9 cellular contexts compared by ENCODE assay signal in genomic region chr5:77211691-77212047, GRCh38. TPM values are rescaled to one million over a fixed set of nuclear protein-coding genes. Genes with fewer than 3 reads are reported as not detected.
DNase-seq lines count a peak whose midpoint lies in the region; ATAC-seq lines count a peak whose summit lies in the region.
"Had no signal": no experiment of that assay in that cellular context is flagged by ENCODE, and none has a peak within 500 bp of the region (broad histone marks: within the 10 kb centered on the region; RNA-seq: fewer than 3 reads in every experiment).

No MANE protein-coding gene starts in this region.

- peaks cover 60% of the 10 kb centered on the region for H3K27me3 Mint-ChIP-seq in activated T-helper 1 cell treated with anti-CD3 and anti-CD28 coated beads, Interleukin-12 subunit alpha, Interleukin-12 subunit beta, Interleukin-2, Interleukin-4 antibody, amounts not matched to agents 30 ng/mL and 10 ng/mL and 1 ng/mL, durations not matched to agents 14 hours and 24 hours and 36 hours (ENCODE audit: insufficient read depth)

- DNase-seq in NCI-H146 (lab: John Stamatoyannopoulos, UW) (peak; percentile 23), NCI-H146 treated with DMSO at 0.1 percent for 48 hours (lab: John Stamatoyannopoulos, UW; ENCODE audit: unreplicated experiment) (no peak), hippocampal formation (lab: John Stamatoyannopoulos, UW) (peak; percentile 25 to 33)
- no peak for DNase-seq in activated T-helper 1 cell treated with anti-CD3 and anti-CD28 coated beads, Interleukin-12 subunit alpha, Interleukin-12 subunit beta, Interleukin-2, Interleukin-4 antibody, amounts not matched to agents 30 ng/mL and 10 ng/mL and 1 ng/mL, durations not matched to agents 14 hours and 24 hours and 36 hours (ENCODE audit: low spot score)
- DNase-seq in stimulated activated effector memory CD8-positive, alpha-beta T cell treated with anti-CD3 and anti-CD28 coated beads, Interleukin-12 subunit alpha, Interleukin-12 subunit beta, amount 100 ng/mL, for 72 hours (ENCODE audit: low spot score in 2 of 2) = no peak
- no peak for DNase-seq in NK-92 treated with Interleukin-12 subunit alpha and Interleukin-12 subunit beta, amount 100 ng/mL, for 24 hours (lab: John Stamatoyannopoulos, UW)
- DNase-seq: T-helper 9 cell had no signal

- no peaks in the 10 kb centered on the region for H3K9me3 Mint-ChIP-seq in activated T-helper 1 cell treated with anti-CD3 and anti-CD28 coated beads, Interleukin-12 subunit alpha, Interleukin-12 subunit beta, Interleukin-2, Interleukin-4 antibody, amounts not matched to agents 30 ng/mL and 10 ng/mL and 1 ng/mL, durations not matched to agents 14 hours and 24 hours and 36 hours
- H3K9me3 Mint-ChIP-seq in stimulated activated effector memory CD8-positive, alpha-beta T cell treated with anti-CD3 and anti-CD28 coated beads, Interleukin-12 subunit alpha, Interleukin-12 subunit beta, amount 100 ng/mL, for 72 hours = no peaks in the 10 kb centered on the region

- H3K4me3 Mint-ChIP-seq in activated T-helper 1 cell treated with anti-CD3 and anti-CD28 coated beads, Interleukin-12 subunit alpha, Interleukin-12 subunit beta, Interleukin-2, Interleukin-4 antibody, amounts not matched to agents 30 ng/mL and 10 ng/mL and 1 ng/mL, durations not matched to agents 14 hours and 24 hours and 36 hours = peak overlapping the region; percentile 61
- peak overlapping the region; percentile 6 for H3K4me3 Mint-ChIP-seq in stimulated activated effector memory CD8-positive, alpha-beta T cell treated with anti-CD3 and anti-CD28 coated beads, Interleukin-12 subunit alpha, Interleukin-12 subunit beta, amount 100 ng/mL, for 72 hours

- H3K27ac Mint-ChIP-seq in activated T-helper 1 cell treated with anti-CD3 and anti-CD28 coated beads, Interleukin-12 subunit alpha, Interleukin-12 subunit beta, Interleukin-2, Interleukin-4 antibody, amounts not matched to agents 30 ng/mL and 10 ng/mL and 1 ng/mL, durations not matched to agents 14 hours and 24 hours and 36 hours = no peak overlapping the region
- H3K27ac Mint-ChIP-seq in stimulated activated effector memory CD8-positive, alpha-beta T cell treated with anti-CD3 and anti-CD28 coated beads, Interleukin-12 subunit alpha, Interleukin-12 subunit beta, amount 100 ng/mL, for 72 hours = no peak overlapping the region

- intact Hi-C loops in activated T-helper 1 cell treated with anti-CD3 and anti-CD28 coated beads, Interleukin-12 subunit alpha, Interleukin-12 subunit beta, Interleukin-2, Interleukin-4 antibody, amounts not matched to agents 30 ng/mL and 10 ng/mL and 1 ng/mL, durations not matched to agents 14 hours and 24 hours and 36 hours (cut with micrococcal nuclease) = no loop called here

- ATAC-seq in stimulated activated effector memory CD8-positive, alpha-beta T cell treated with anti-CD3 and anti-CD28 coated beads, Interleukin-12 subunit alpha, Interleukin-12 subunit beta, amount 100 ng/mL, for 72 hours = no peak
- ATAC-seq in HG02938 (IDR thresholded peaks at IDR 0.05; ENCODE audit: unreplicated experiment) = no peak
- no peak for ATAC-seq in HG03342 (IDR thresholded peaks at IDR 0.05; ENCODE audit: unreplicated experiment)

- H3K36me3 Mint-ChIP-seq in activated T-helper 1 cell treated with anti-CD3 and anti-CD28 coated beads, Interleukin-12 subunit alpha, Interleukin-12 subunit beta, Interleukin-2, Interleukin-4 antibody, amounts not matched to agents 30 ng/mL and 10 ng/mL and 1 ng/mL, durations not matched to agents 14 hours and 24 hours and 36 hours (ENCODE audit: low read depth) = peaks cover 7% of the 10 kb centered on the region
- no peaks in the 10 kb centered on the region for H3K36me3 Mint-ChIP-seq in stimulated activated effector memory CD8-positive, alpha-beta T cell treated with anti-CD3 and anti-CD28 coated beads, Interleukin-12 subunit alpha, Interleukin-12 subunit beta, amount 100 ng/mL, for 72 hours

- H3K4me1 Mint-ChIP-seq in activated T-helper 1 cell treated with anti-CD3 and anti-CD28 coated beads, Interleukin-12 subunit alpha, Interleukin-12 subunit beta, Interleukin-2, Interleukin-4 antibody, amounts not matched to agents 30 ng/mL and 10 ng/mL and 1 ng/mL, durations not matched to agents 14 hours and 24 hours and 36 hours (ENCODE audit: low read depth) = peaks cover 6% of the 10 kb centered on the region
- H3K4me1 Mint-ChIP-seq in stimulated activated effector memory CD8-positive, alpha-beta T cell treated with anti-CD3 and anti-CD28 coated beads, Interleukin-12 subunit alpha, Interleukin-12 subunit beta, amount 100 ng/mL, for 72 hours = peaks cover 15% of the 10 kb centered on the region

RNA-seq across cellular contexts. Expression of gene PDE8B, which starts 1.2 kb away (rescaled TPM):
- total RNA-seq in activated T-helper 1 cell treated with anti-CD3 and anti-CD28 coated beads, Interleukin-12 subunit alpha, Interleukin-12 subunit beta, Interleukin-2, Interleukin-4 antibody, amounts not matched to agents 30 ng/mL and 10 ng/mL and 1 ng/mL, durations not matched to agents 14 hours and 24 hours and 36 hours = 0.07 and 0.16 TPM in 2 replicates

Comparison
In these comparisons a context has a peak if more than half of its experiments do, and no peak if none do; other contexts are left out.
1. DNase-seq: peak in NCI-H146 (single experiment) and hippocampal formation (2 of 2); none in NCI-H146 treated with DMSO at 0.1 percent for 48 hours (single experiment), activated T-helper 1 cell treated with anti-CD3 and anti-CD28 coated beads, Interleukin-12 subunit alpha, Interleukin-12 subunit beta, Interleukin-2, Interleukin-4 antibody, amounts not matched to agents 30 ng/mL and 10 ng/mL and 1 ng/mL, durations not matched to agents 14 hours and 24 hours and 36 hours (single experiment), stimulated activated effector memory CD8-positive, alpha-beta T cell treated with anti-CD3 and anti-CD28 coated beads, Interleukin-12 subunit alpha, Interleukin-12 subunit beta, amount 100 ng/mL, for 72 hours (0 of 2) and NK-92 treated with Interleukin-12 subunit alpha and Interleukin-12 subunit beta, amount 100 ng/mL, for 24 hours (single experiment).